Comparison of ENCODE assay signal across 8 cellular contexts in the genomic region with DNA sequence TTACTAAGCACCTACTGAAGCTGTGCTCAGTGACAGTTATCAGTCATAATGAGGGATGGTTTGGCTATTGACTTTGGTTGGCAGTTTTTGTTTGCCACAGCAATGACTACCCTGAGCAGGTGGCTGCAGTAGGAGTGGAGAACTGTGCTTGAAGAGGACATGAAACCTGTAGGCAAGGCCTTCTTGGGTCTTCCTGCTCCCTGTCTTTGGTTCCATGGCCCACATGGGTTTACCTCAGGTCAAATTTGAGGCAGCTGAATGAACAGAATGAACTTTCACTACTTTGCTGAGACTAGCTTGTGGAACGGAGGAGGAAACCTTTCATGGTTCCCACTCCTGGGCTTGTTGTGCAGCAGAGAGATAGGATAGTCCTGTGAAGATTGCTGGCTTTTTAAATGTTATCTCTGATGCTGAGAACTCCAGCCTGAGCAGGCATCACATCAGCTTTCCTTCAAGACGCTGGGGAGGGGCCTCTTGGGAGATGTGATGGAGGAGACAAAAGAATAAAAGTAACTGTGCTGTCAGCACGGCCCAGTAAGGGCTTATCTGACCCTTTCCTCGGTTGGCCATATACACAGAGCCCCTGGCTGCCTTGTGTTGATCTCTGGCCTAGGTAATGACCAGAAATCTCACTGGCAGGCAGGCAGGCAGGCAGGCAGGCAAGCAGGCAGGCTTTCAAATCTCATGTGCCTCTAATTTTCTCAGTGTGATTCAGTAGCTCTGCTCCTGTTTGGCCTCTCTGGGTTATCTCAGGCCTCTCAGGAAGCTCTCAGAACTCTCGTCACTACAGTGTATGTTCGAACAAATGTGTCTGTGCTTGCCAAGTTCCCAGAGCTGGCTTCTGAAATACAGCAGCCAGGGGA. TPM values are rescaled to one million over a fixed set of nuclear protein-coding genes. Genes with fewer than 3 reads are reported as not detected.
DNase-seq lines count a peak whose midpoint lies in the region; ATAC-seq and TF ChIP-seq lines count a peak whose summit lies in the region.

No MANE protein-coding gene starts in this region.

- H3K4me3 ChIP-seq in choroid plexus epithelial cell (ENCODE audit: low read depth, low read length): no peak overlapping the region

- no peaks in the 10 kb centered on the region for H3K9me3 Mint-ChIP-seq in activated CD4-positive, alpha-beta T cell treated with anti-CD3 and anti-CD28 coated beads for 36 hours (ENCODE audit: low read depth)
- H3K9me3 Mint-ChIP-seq in neural crest cell: no peaks in the 10 kb centered on the region

- H3K4me1 Mint-ChIP-seq in activated CD4-positive, alpha-beta T cell treated with anti-CD3 and anti-CD28 coated beads for 36 hours: peaks cover 90% of the 10 kb centered on the region
- H3K4me1 Mint-ChIP-seq in neural crest cell: peaks cover 8% of the 10 kb centered on the region

- TF ChIP-seq CTCF in choroid plexus epithelial cell (conservative IDR thresholded peaks at IDR 0.05; ENCODE audit: low read depth, low read length) (no peak), neural crest cell (conservative IDR thresholded peaks at IDR 0.05) (no peak)

- peak; percentile 61 for DNase-seq in activated CD4-positive, alpha-beta T cell treated with anti-CD3 and anti-CD28 coated beads for 36 hours
- DNase-seq in activated CD4-positive, alpha-beta T cell treated with anti-CD3 and anti-CD28 coated beads, Interleukin-2, amount 50 U/mL, for 4 hours: no peak
- peak; percentile 55 for DNase-seq in choroid plexus epithelial cell (ENCODE audit: low read depth)
- no peak for DNase-seq in neural crest cell (ENCODE audit: low read depth, low spot score)
- no peak for DNase-seq in NCI-H128 (lab: John Stamatoyannopoulos, UW; ENCODE audit: unreplicated experiment)
- DNase-seq in A172 (ENCODE audit: low spot score): no peak
- no peak for DNase-seq in glomerular visceral epithelial cell (ENCODE audit: extremely low spot score)

- no peaks in the 10 kb centered on the region for H3K27me3 Mint-ChIP-seq in activated CD4-positive, alpha-beta T cell treated with anti-CD3 and anti-CD28 coated beads for 36 hours
- H3K27me3 Mint-ChIP-seq in neural crest cell (ENCODE audit: low read depth): no peaks in the 10 kb centered on the region

- H3K27ac Mint-ChIP-seq in activated CD4-positive, alpha-beta T cell treated with anti-CD3 and anti-CD28 coated beads for 36 hours: peak overlapping the region; percentile 92
- H3K27ac Mint-ChIP-seq in neural crest cell (ENCODE audit: unreplicated experiment): peak overlapping the region; percentile 47

- peak; percentile 70 for ATAC-seq in activated CD4-positive, alpha-beta T cell treated with anti-CD3 and anti-CD28 coated beads for 36 hours
- ATAC-seq in HG03442 (IDR thresholded peaks at IDR 0.05; ENCODE audit: unreplicated experiment): peak; percentile 51

- peak overlapping the region; percentile 25 for H3K4me3 Mint-ChIP-seq in activated CD4-positive, alpha-beta T cell treated with anti-CD3 and anti-CD28 coated beads for 36 hours
- no peak overlapping the region for H3K4me3 Mint-ChIP-seq in neural crest cell

- intact Hi-C loops in activated CD4-positive, alpha-beta T cell treated with anti-CD3 and anti-CD28 coated beads for 36 hours (cut with DNase I, micrococcal nuclease): loop anchor here in 1 of 2 experiments (2.0 kb wide), 1 partner anchor 37 kb away; no protein-coding TSS in a partner anchor

- CTCF ChIA-PET in activated CD4-positive, alpha-beta T cell treated with anti-CD3 and anti-CD28 coated beads for 36 hours (lab: Charles Lee): interaction anchor here (1.0 to 3.8 kb wide), 12 partner anchors 8 to 205 kb away, joined by 3 to 18 read pairs (median 5); partner anchors contain the start of genes RHOG and STIM1

- peaks cover 12% of the 10 kb centered on the region for H3K36me3 Mint-ChIP-seq in activated CD4-positive, alpha-beta T cell treated with anti-CD3 and anti-CD28 coated beads for 36 hours (ENCODE audit: low read depth)
- no peaks in the 10 kb centered on the region for H3K36me3 Mint-ChIP-seq in neural crest cell (ENCODE audit: low read depth)

- POLR2A ChIA-PET in activated CD4-positive, alpha-beta T cell treated with anti-CD3 and anti-CD28 coated beads for 36 hours (lab: Charles Lee): interaction anchor here (0.6 to 1.9 kb wide), 5 partner anchors 8 to 181 kb away, joined by 3 to 9 read pairs (median 5); partner anchors contain the start of gene STIM1

RNA-seq across cellular contexts. Expression of gene STIM1, which starts 12.0 kb away (rescaled TPM):
- 10 to 100 TPM; 60.0 to 62.6 TPM for total RNA-seq in activated CD4-positive, alpha-beta T cell treated with anti-CD3 and anti-CD28 coated beads for 36 hours
- 22.3 and 24.4 TPM in 2 replicates for total RNA-seq in neural crest cell
- total RNA-seq in A172 (2014; rRNA removed; shearing (Covaris generic)): 23.6 and 27.1 TPM in 2 replicates

RNA-seq across cellular contexts. Expression of gene RHOG, which starts 26.7 kb away (rescaled TPM):
- 100 to 1,000 TPM; 157 to 180 TPM for total RNA-seq in activated CD4-positive, alpha-beta T cell treated with anti-CD3 and anti-CD28 coated beads for 36 hours
- total RNA-seq in neural crest cell: 24.8 and 25.0 TPM in 2 replicates
- 40.6 and 50.9 TPM in 2 replicates for total RNA-seq in A172 (2014; rRNA removed; shearing (Covaris generic))

RNA-seq across cellular contexts. Expression of gene PGAP2, which starts 59.1 kb away (rescaled TPM):
- 10 to 100 TPM; 33.6 to 39.2 TPM for total RNA-seq in activated CD4-positive, alpha-beta T cell treated with anti-CD3 and anti-CD28 coated beads for 36 hours
- 34.8 and 39.5 TPM in 2 replicates for total RNA-seq in neural crest cell
- 15.4 and 16.6 TPM in 2 replicates for total RNA-seq in A172 (2014; rRNA removed; shearing (Covaris generic))

Comparison
In these comparisons a context has a peak if more than half of its experiments do, and no peak if none do; other contexts are left out.
1. DNase-seq: peak in activated CD4-positive, alpha-beta T cell treated with anti-CD3 and anti-CD28 coated beads for 36 hours (single experiment) and choroid plexus epithelial cell (single experiment); none in activated CD4-positive, alpha-beta T cell treated with anti-CD3 and anti-CD28 coated beads, Interleukin-2, amount 50 U/mL, for 4 hours (0 of 2), neural crest cell (single experiment), NCI-H128 (single experiment), A172 (single experiment) and glomerular visceral epithelial cell (single experiment).